In genomic region chr1:113849072-113849471, GRCh38 we compare ENCODE assay signal across 26 cellular contexts. TPM values are rescaled to one million over a fixed set of nuclear protein-coding genes. Genes with fewer than 3 reads are reported as not detected.
DNase-seq lines count a peak whose midpoint lies in the region; ATAC-seq, FAIRE-seq and TF ChIP-seq lines count a peak whose summit lies in the region.
"Had no signal": no experiment of that assay in that cellular context is flagged by ENCODE, and none has a peak within 500 bp of the region (broad histone marks: within the 10 kb centered on the region; RNA-seq: fewer than 3 reads in every experiment).

No MANE protein-coding gene starts in this region.

- peaks cover 17% of the 10 kb centered on the region for H3K9me3 ChIP-seq in A673 (ENCODE audit: low read depth, low read length, poor library complexity, severe bottlenecking)
- peaks cover 4% of the 10 kb centered on the region; the same call in 2 of the 3 replicates for H3K9me3 ChIP-seq in GM12878 (replicated peaks; ENCODE audit: control insufficient read depth, insufficient read depth, low read length)
- H3K9me3 ChIP-seq in PC-3 (ENCODE audit: low read length) = no peaks in the 10 kb centered on the region
- H3K9me3 ChIP-seq: SJCRH30 had no signal

- H3K4me2 ChIP-seq in GM12878 (ENCODE audit: control insufficient read depth, insufficient read depth) = no peak overlapping the region
- H3K4me2 ChIP-seq in PC-3 (ENCODE audit: low read length) = no peak overlapping the region

- H3K9ac ChIP-seq in GM12878 (ENCODE audit: control insufficient read depth, insufficient read depth, low read length) = no peak overlapping the region
- H3K9ac ChIP-seq in PC-3 (ENCODE audit: low read length) = no peak overlapping the region

- no peak for TF ChIP-seq CTCF in A673 (conservative IDR thresholded peaks at IDR 0.05; ENCODE audit: low read depth, low read length)
- no peak for TF ChIP-seq CTCF in CD14-positive monocyte (IDR thresholded peaks at IDR 0.05)
- TF ChIP-seq CTCF in GM12878 (IDR thresholded peaks at IDR 0.05 in 2 of 3, conservative IDR thresholded peaks at IDR 0.05 in 1 of 3; ENCODE audit: control insufficient read depth in 2 of 3, extremely low read depth in 1 of 3, insufficient read depth in 1 of 3, low read depth in 3 of 3, low read length in 3 of 3) = no peak
- TF ChIP-seq CTCF in PC-3 (conservative IDR thresholded peaks at IDR 0.05; ENCODE audit: low read depth, low read length) = no peak

- H3K4me3 ChIP-seq in A673 (ENCODE audit: low read depth, low read length, poor library complexity, severe bottlenecking) (no peak overlapping the region), GM12878 (no peak overlapping the region), PC-3 (ENCODE audit: low read length) (no peak overlapping the region)
- H3K4me3 ChIP-seq: K562, MG63, SJCRH30 had no signal

- H3K27me3 ChIP-seq in A673 (replicated peaks; ENCODE audit: insufficient read depth, low read depth, low read length, poor library complexity) (no peaks in the 10 kb centered on the region), GM12878 (replicated peaks in 1 of 2; ENCODE audit: control insufficient read depth in 2 of 2, insufficient read depth in 2 of 2, low read length in 1 of 2) (no peaks in the 10 kb centered on the region), PC-3 (ENCODE audit: low read length) (no peaks in the 10 kb centered on the region)
- H3K27me3 ChIP-seq: MG63, SJCRH30 had no signal

- no peaks in the 10 kb centered on the region for H3F3A ChIP-seq in PC-3 (ENCODE audit: low read length, unreplicated experiment)

- H4K20me1 ChIP-seq in GM12878 (ENCODE audit: control insufficient read depth, insufficient read depth) (no peaks in the 10 kb centered on the region), PC-3 (ENCODE audit: low read length) (no peaks in the 10 kb centered on the region)

- no peak overlapping the region for H3K4me3 Mint-ChIP-seq in CD14-positive monocyte

- FAIRE-seq in GM12878 (lab: Jason Lieb, UNC) = no peak
- FAIRE-seq: HepG2, K562, RCC 7860 had no signal

- DNase-seq in A673 (ENCODE audit: low spot score) (no peak), CD14-positive monocyte (ENCODE audit: low spot score) (no peak), NOMO-1 (lab: John Stamatoyannopoulos, UW; ENCODE audit: unreplicated experiment in 2 of 2) (peak; percentile 66 to 85), GM12878 (ENCODE audit: low read depth, low spot score) (no peak), PC-3 (no peak), NCI-H446 (lab: John Stamatoyannopoulos, UW) (no peak), NK-92 (lab: John Stamatoyannopoulos, UW; ENCODE audit: unreplicated experiment) (no peak)
- DNase-seq in NK-92 treated with Interleukin-12 subunit alpha and Interleukin-12 subunit beta, amount 100 ng/mL, for 24 hours (lab: John Stamatoyannopoulos, UW) = no peak
- DNase-seq: DMS79, GOT3, HCEC 1CT, MG63, NCI-H1105 treated with DMSO at 0.1 percent for 48 hours, NCI-H1694, NCI-H2081, NCI-H2171, NCI-H345, NCI-H524 treated with DMSO at 0.1 percent for 48 hours, SJCRH30, T-helper 1 cell had no signal

- SMC1A ChIA-PET in GM12878 (lab: Charles Lee; ENCODE audit: uncharacterized antibody, unreplicated experiment) = interaction anchor here (0.8 to 1.0 kb wide), 3 partner anchors 10 to 20 kb away, joined by 3 to 4 read pairs (median 3); no protein-coding TSS in a partner anchor

- TF ChIP-seq POLR2A in GM12878 (IDR thresholded peaks at IDR 0.05; ENCODE audit: low read depth, low read length) = no peak

- intact Hi-C loops in A673 (cut with micrococcal nuclease; ENCODE audit: unreplicated experiment) (no loop called here), CD14-positive monocyte (cut with micrococcal nuclease) (loop anchor here in 1 of 2 donors (5.0 kb wide), 1 partner anchor 38 kb away; the partner anchor contains the start of gene BCL2L15), GM12878 (cut with micrococcal nuclease; ENCODE audit: unreplicated experiment) (no loop called here), PC-3 (cut with micrococcal nuclease) (no loop called here)

- CTCF ChIA-PET in A673 (lab: Charles Lee) = no interaction called here
- CTCF ChIA-PET in GM12878 (lab: Yijun Ruan, JAX) = no interaction called here
- CTCF ChIA-PET in PC-3 (lab: Charles Lee) = interaction anchor here (0.5 kb wide), 1 partner anchor 113 kb away, joined by 3 read pairs; no protein-coding TSS in a partner anchor

- H2AFZ ChIP-seq in GM12878 (ENCODE audit: control insufficient read depth, low read depth, low read length) (no peak overlapping the region), PC-3 (ENCODE audit: low read length) (no peak overlapping the region)

- no peak for TF ChIP-seq EP300 in GM12878 (IDR thresholded peaks at IDR 0.05; ENCODE audit: borderline replicate concordance in 1 of 2, control insufficient read depth in 1 of 2, low read depth in 2 of 2, low read length in 2 of 2)

- TF ChIP-seq RAD21 in GM12878 (IDR thresholded peaks at IDR 0.05; ENCODE audit: insufficient read depth, low read depth, low read length) = no peak

- H3K9me3 Mint-ChIP-seq in CD14-positive monocyte = peaks cover 7 to 17% (median 12%) of the 10 kb centered on the region in 7 donors

- ATAC-seq in GM12878 = no peak
- no peak for ATAC-seq in PC-3
- ATAC-seq: HepG2, K562 had no signal

- POLR2A ChIA-PET in A673 (lab: Charles Lee; ENCODE audit: low non-redundant PET) (no interaction called here), GM12878 (lab: Charles Lee) (no interaction called here), PC-3 (lab: Charles Lee; ENCODE audit: unreplicated experiment) (no interaction called here)

- in situ Hi-C loops in GM12878 (cut with MboI) = no loop called here

- peak overlapping the region in 4 of 7 donors; percentile 59 to 74 (median 71) for H3K27ac Mint-ChIP-seq in CD14-positive monocyte

- peaks cover 42 to 67% of the 10 kb centered on the region in 2 donors for H3K36me3 Mint-ChIP-seq in CD14-positive monocyte

- RAD21 ChIA-PET in GM12878 (lab: Charles Lee; ENCODE audit: unreplicated experiment) = no interaction called here

- H3K4me1 ChIP-seq in A673 (ENCODE audit: insufficient read depth, low read length, poor library complexity, severe bottlenecking) = peaks cover 20% of the 10 kb centered on the region
- no peaks in the 10 kb centered on the region for H3K4me1 ChIP-seq in GM12878 (ENCODE audit: control insufficient read depth, insufficient read depth, low read length)
- no peaks in the 10 kb centered on the region for H3K4me1 ChIP-seq in PC-3 (ENCODE audit: insufficient read depth, low read length)
- H3K4me1 ChIP-seq: SJCRH30 had no signal

- H3K36me3 ChIP-seq in A673 (ENCODE audit: insufficient read depth, low read length, poor library complexity, severe bottlenecking) (no peaks in the 10 kb centered on the region), GM12878 (ENCODE audit: control insufficient read depth in 2 of 2, insufficient read depth in 2 of 2, low read length in 1 of 2) (peaks cover 0 to 15% of the 10 kb centered on the region in 2 experiments; a peak in 2 of 4 replicates), PC-3 (ENCODE audit: low read depth, low read length) (no peaks in the 10 kb centered on the region)
- H3K36me3 ChIP-seq: MG63, SJCRH30 had no signal

- H3K79me2 ChIP-seq in GM12878 (ENCODE audit: control insufficient read depth, insufficient read depth, low read length) (no peaks in the 10 kb centered on the region), PC-3 (ENCODE audit: low read length) (no peaks in the 10 kb centered on the region)

- peaks cover 25% of the 10 kb centered on the region for H3K4me1 Mint-ChIP-seq in CD14-positive monocyte

- TSS peak; percentile 74 for BruUV-seq in A673 (replicated peaks; lab: Mats Ljungman, UMichigan)
- BruUV-seq in GM12878 (replicated peaks; lab: Mats Ljungman, UMichigan) = no TSS peak
- BruUV-seq in PC-3 (replicated peaks; lab: Mats Ljungman, UMichigan) = no TSS peak

- H3K9me2 ChIP-seq in PC-3 (replicated peaks; ENCODE audit: low read length) = no peaks in the 10 kb centered on the region

- H3K27ac ChIP-seq in A673 (ENCODE audit: low read depth, low read length, poor library complexity, severe bottlenecking) (peak overlapping the region; percentile 96), GM12878 (ENCODE audit: control insufficient read depth, insufficient read depth) (no peak overlapping the region), PC-3 (ENCODE audit: low read length) (no peak overlapping the region)
- H3K27ac ChIP-seq: C4-2B, HL-60, SJCRH30 had no signal

- H3K27me3 Mint-ChIP-seq in CD14-positive monocyte (ENCODE audit: low read depth in 3 of 3) = peaks cover 0 to 1% (median 0%) of the 10 kb centered on the region in 3 donors

RNA-seq across cellular contexts. Expression of gene PTPN22, which starts 22.4 kb away (rescaled TPM):
- total RNA-seq in A673 (2021) = 0.09 and 0.26 TPM in 2 replicates
- 10 to 100 TPM; 29.7 to 43.7 TPM for polyA plus RNA-seq in CD14-positive monocyte
- 139 and 163 TPM in 2 replicates for total RNA-seq in GM12878 (2013; cell fraction: nucleolus; rRNA removed)
- 43.3 and 55.3 TPM in 2 replicates for total RNA-seq in GM12878 (2014; rRNA removed)
- total RNA-seq in GM12878 (2014; rRNA removed; fragmentation: Illumina TruSeq; extraction: Trizol) = 62.1 and 66.0 TPM in 2 replicates
- 39.5 and 46.6 TPM in 2 replicates for total RNA-seq in GM12878 (2021)
- 16.1 TPM for polyA plus RNA-seq in GM12878 (2011; ENCODE audit: low read depth)
- 29.6 and 45.0 TPM in 2 replicates for polyA plus RNA-seq in GM12878 (2011; rRNA removed)
- polyA plus RNA-seq in GM12878 (2011; cell fraction: cytosol; rRNA removed) = 8.7 and 12.8 TPM in 2 replicates
- 36.0 and 36.3 TPM in 2 replicates for polyA plus RNA-seq in GM12878 (2011; cell fraction: nucleus; rRNA removed)
- 28.2 and 29.1 TPM in 2 replicates for polyA plus RNA-seq in GM12878 (2012)
- 65.1 and 89.6 TPM in 2 replicates for polyA plus RNA-seq in GM12878 (2014; fragmentation: Illumina TruSeq; extraction: Trizol)
- polyA plus RNA-seq in GM12878 (2014; fragmentation: Nextera tagmentation; extraction: Ambion mirVana) = 10 to 100 TPM; 30.3 to 32.3 TPM
- 21.1 and 22.8 TPM in 2 replicates for polyA plus RNA-seq in GM12878 (2014; rRNA removed)
- polyA plus RNA-seq in GM12878 (2016; fragmentation: Nextera tagmentation; extraction: Ambion mirVana) = 10 to 100 TPM; 47.0 to 49.6 TPM
- polyA minus RNA-seq in GM12878 (2011; rRNA and poly(A)+ RNA removed) = 22.6 and 44.8 TPM in 2 replicates
- polyA minus RNA-seq in GM12878 (2011; cell fraction: cytosol; rRNA and poly(A)+ RNA removed) = 9.9 and 18.0 TPM in 2 replicates
- polyA minus RNA-seq in GM12878 (2011; cell fraction: nucleus; rRNA and poly(A)+ RNA removed) = 34.8 and 53.2 TPM in 2 replicates
- total RNA-seq in PC-3 (2014; rRNA removed) = 0.04 and 0.17 TPM in 2 replicates
- total RNA-seq: HepG2, HT-29 had no signal
- polyA plus RNA-seq: HepG2 had no signal

RNA-seq across cellular contexts. Expression of gene RSBN1, which starts 36.8 kb away (rescaled TPM):
- total RNA-seq in A673 (2021) = 18.3 and 18.7 TPM in 2 replicates
- polyA plus RNA-seq in CD14-positive monocyte = 1 to 10 TPM; 8.9 to 9.0 TPM
- total RNA-seq in GM12878 (2013; cell fraction: nucleolus; rRNA removed) = 40.4 and 41.8 TPM in 2 replicates
- total RNA-seq in GM12878 (2014; rRNA removed) = 8.5 and 10.6 TPM in 2 replicates
- total RNA-seq in GM12878 (2014; rRNA removed; fragmentation: Illumina TruSeq; extraction: Trizol) = 12.1 and 12.4 TPM in 2 replicates
- total RNA-seq in GM12878 (2021) = 13.1 and 19.0 TPM in 2 replicates
- 4.3 TPM for polyA plus RNA-seq in GM12878 (2011; ENCODE audit: low read depth)
- 26.8 and 39.6 TPM in 2 replicates for polyA plus RNA-seq in GM12878 (2011; rRNA removed)
- 11.4 and 12.8 TPM in 2 replicates for polyA plus RNA-seq in GM12878 (2011; cell fraction: cytosol; rRNA removed)
- polyA plus RNA-seq in GM12878 (2011; cell fraction: nucleus; rRNA removed) = 13.4 and 22.1 TPM in 2 replicates
- 7.2 and 14.6 TPM in 2 replicates for polyA plus RNA-seq in GM12878 (2012)
- polyA plus RNA-seq in GM12878 (2014; fragmentation: Illumina TruSeq; extraction: Trizol) = 10.6 and 11.1 TPM in 2 replicates
- polyA plus RNA-seq in GM12878 (2014; fragmentation: Nextera tagmentation; extraction: Ambion mirVana) = 10 to 100 TPM in 1 of 2 experiments, 1 to 10 TPM in 1; 2.9 to 10.5 TPM
- 6.5 and 8.4 TPM in 2 replicates for polyA plus RNA-seq in GM12878 (2014; rRNA removed)
- 10 to 100 TPM; 12.5 to 13.3 TPM for polyA plus RNA-seq in GM12878 (2016; fragmentation: Nextera tagmentation; extraction: Ambion mirVana)
- polyA minus RNA-seq in GM12878 (2011; rRNA and poly(A)+ RNA removed) = 56.2 and 120 TPM in 2 replicates
- polyA minus RNA-seq in GM12878 (2011; cell fraction: cytosol; rRNA and poly(A)+ RNA removed) = 19.8 and 26.3 TPM in 2 replicates
- 16.7 and 22.0 TPM in 2 replicates for polyA minus RNA-seq in GM12878 (2011; cell fraction: nucleus; rRNA and poly(A)+ RNA removed)
- 8.4 and 11.7 TPM in 2 replicates for total RNA-seq in PC-3 (2014; rRNA removed)

RNA-seq across cellular contexts. Expression of gene BCL2L15, which starts 38.3 kb away (rescaled TPM):
- total RNA-seq in A673 (2021) (1.1 TPM in 2 replicates), GM12878 (2014; rRNA removed) (0.76 and 1.2 TPM in 2 replicates), GM12878 (2014; rRNA removed; fragmentation: Illumina TruSeq; extraction: Trizol) (0.67 and 1.1 TPM in 2 replicates), GM12878 (2021) (0.43 and 0.87 TPM in 2 replicates), PC-3 (2014; rRNA removed) (0.29 TPM in 1 of 2 replicates, not detected in the other)
- polyA plus RNA-seq in CD14-positive monocyte (not detected), GM12878 (2011; rRNA removed) (1.1 and 1.4 TPM in 2 replicates), GM12878 (2014; fragmentation: Illumina TruSeq; extraction: Trizol) (0.51 and 0.62 TPM in 2 replicates), GM12878 (2014; fragmentation: Nextera tagmentation; extraction: Ambion mirVana) (under 1 TPM; 0.42 to 0.56 TPM), GM12878 (2014; rRNA removed) (0.61 and 0.74 TPM in 2 replicates), GM12878 (2016; fragmentation: Nextera tagmentation; extraction: Ambion mirVana) (under 1 TPM; 0.48 to 0.57 TPM)
- 6.2 and 13.1 TPM in 2 replicates for total RNA-seq in GM12878 (2013; cell fraction: nucleolus; rRNA removed)
- polyA plus RNA-seq in GM12878 (2011; ENCODE audit: low read depth) = 0.30 TPM
- polyA plus RNA-seq in GM12878 (2011; cell fraction: cytosol; rRNA removed) = 0.24 and 0.28 TPM in 2 replicates
- 1.6 and 2.0 TPM in 2 replicates for polyA plus RNA-seq in GM12878 (2011; cell fraction: nucleus; rRNA removed)
- polyA plus RNA-seq in GM12878 (2012) = 0.18 and 0.46 TPM in 2 replicates
- polyA minus RNA-seq in GM12878 (2011; rRNA and poly(A)+ RNA removed) = 0.95 and 1.9 TPM in 2 replicates
- polyA minus RNA-seq in GM12878 (2011; cell fraction: cytosol; rRNA and poly(A)+ RNA removed) = 0.27 and 0.83 TPM in 2 replicates
- 1.2 and 2.0 TPM in 2 replicates for polyA minus RNA-seq in GM12878 (2011; cell fraction: nucleus; rRNA and poly(A)+ RNA removed)

RNA-seq across cellular contexts. Expression of gene AP4B1, which starts 55.5 kb away (rescaled TPM):
- total RNA-seq in A673 (2021) = 42.7 and 48.9 TPM in 2 replicates
- 1 to 10 TPM; 3.5 to 6.1 TPM for polyA plus RNA-seq in CD14-positive monocyte
- 148 and 154 TPM in 2 replicates for total RNA-seq in GM12878 (2013; cell fraction: nucleolus; rRNA removed)
- total RNA-seq in GM12878 (2014; rRNA removed) = 33.5 and 37.3 TPM in 2 replicates
- total RNA-seq in GM12878 (2014; rRNA removed; fragmentation: Illumina TruSeq; extraction: Trizol) = 29.3 and 29.7 TPM in 2 replicates
- 23.8 and 30.7 TPM in 2 replicates for total RNA-seq in GM12878 (2021)
- 22.7 TPM for polyA plus RNA-seq in GM12878 (2011; ENCODE audit: low read depth)
- 61.0 and 77.0 TPM in 2 replicates for polyA plus RNA-seq in GM12878 (2011; rRNA removed)
- polyA plus RNA-seq in GM12878 (2011; cell fraction: cytosol; rRNA removed) = 39.0 and 42.6 TPM in 2 replicates
- polyA plus RNA-seq in GM12878 (2011; cell fraction: nucleus; rRNA removed) = 122 and 127 TPM in 2 replicates
- polyA plus RNA-seq in GM12878 (2012) = 23.5 and 25.9 TPM in 2 replicates
- 36.7 and 44.0 TPM in 2 replicates for polyA plus RNA-seq in GM12878 (2014; fragmentation: Illumina TruSeq; extraction: Trizol)
- 10 to 100 TPM; 27.2 to 29.0 TPM for polyA plus RNA-seq in GM12878 (2014; fragmentation: Nextera tagmentation; extraction: Ambion mirVana)
- polyA plus RNA-seq in GM12878 (2014; rRNA removed) = 31.2 and 40.7 TPM in 2 replicates
- polyA plus RNA-seq in GM12878 (2016; fragmentation: Nextera tagmentation; extraction: Ambion mirVana) = 10 to 100 TPM; 32.6 to 38.1 TPM
- 40.2 and 49.7 TPM in 2 replicates for polyA minus RNA-seq in GM12878 (2011; rRNA and poly(A)+ RNA removed)
- 14.0 and 22.0 TPM in 2 replicates for polyA minus RNA-seq in GM12878 (2011; cell fraction: cytosol; rRNA and poly(A)+ RNA removed)
- polyA minus RNA-seq in GM12878 (2011; cell fraction: nucleus; rRNA and poly(A)+ RNA removed) = 26.4 and 37.2 TPM in 2 replicates
- total RNA-seq in PC-3 (2014; rRNA removed) = 15.5 and 15.8 TPM in 2 replicates

RNA-seq across cellular contexts. Expression of gene DCLRE1B, which starts 56.1 kb away (rescaled TPM):
- total RNA-seq in A673 (2021) = 30.2 and 34.6 TPM in 2 replicates
- 1 to 10 TPM; 4.5 to 5.7 TPM for polyA plus RNA-seq in CD14-positive monocyte
- 4.6 and 5.2 TPM in 2 replicates for total RNA-seq in GM12878 (2013; cell fraction: nucleolus; rRNA removed)
- 13.5 and 13.8 TPM in 2 replicates for total RNA-seq in GM12878 (2014; rRNA removed)
- total RNA-seq in GM12878 (2014; rRNA removed; fragmentation: Illumina TruSeq; extraction: Trizol) = 11.9 and 12.8 TPM in 2 replicates
- total RNA-seq in GM12878 (2021) = 13.6 and 14.3 TPM in 2 replicates
- polyA plus RNA-seq in GM12878 (2011; ENCODE audit: low read depth) = 4.5 TPM
- polyA plus RNA-seq in GM12878 (2011; rRNA removed) = 5.5 and 7.4 TPM in 2 replicates
- polyA plus RNA-seq in GM12878 (2011; cell fraction: cytosol; rRNA removed) = 9.8 and 10.6 TPM in 2 replicates
- polyA plus RNA-seq in GM12878 (2011; cell fraction: nucleus; rRNA removed) = 4.3 and 6.0 TPM in 2 replicates
- 6.1 and 6.2 TPM in 2 replicates for polyA plus RNA-seq in GM12878 (2012)
- 13.3 and 15.6 TPM in 2 replicates for polyA plus RNA-seq in GM12878 (2014; fragmentation: Illumina TruSeq; extraction: Trizol)
- 1 to 10 TPM; 5.4 to 7.4 TPM for polyA plus RNA-seq in GM12878 (2014; fragmentation: Nextera tagmentation; extraction: Ambion mirVana)
- polyA plus RNA-seq in GM12878 (2014; rRNA removed) = 10.3 and 13.0 TPM in 2 replicates
- 10 to 100 TPM; 16.5 to 18.3 TPM for polyA plus RNA-seq in GM12878 (2016; fragmentation: Nextera tagmentation; extraction: Ambion mirVana)
- 6.8 and 10.5 TPM in 2 replicates for polyA minus RNA-seq in GM12878 (2011; rRNA and poly(A)+ RNA removed)
- 5.6 and 7.2 TPM in 2 replicates for polyA minus RNA-seq in GM12878 (2011; cell fraction: cytosol; rRNA and poly(A)+ RNA removed)
- 2.3 and 5.5 TPM in 2 replicates for polyA minus RNA-seq in GM12878 (2011; cell fraction: nucleus; rRNA and poly(A)+ RNA removed)
- 12.6 and 13.2 TPM in 2 replicates for total RNA-seq in PC-3 (2014; rRNA removed)

Comparison
In these comparisons a context has a peak if more than half of its experiments do, and no peak if none do; other contexts are left out.
1. DNase-seq: peak in NOMO-1 (2 of 2); none in A673 (single experiment), CD14-positive monocyte (single experiment), GM12878 (single experiment), PC-3 (single experiment), NK-92 treated with Interleukin-12 subunit alpha and Interleukin-12 subunit beta, amount 100 ng/mL, for 24 hours (single experiment), NCI-H446 (0 of 2) and NK-92 (single experiment).
2. RNA of gene PTPN22, which starts 22.4 kb away (total RNA-seq): 39.5 to 163 TPM in GM12878; 0.09 to 0.26 TPM in A673 and 0.04 to 0.17 TPM in PC-3; every median in the first group is over 10 times any median in the second.